In genomic region chr17:7295230-7296180, GRCh38 we compare ENCODE assay signal across 8 cellular contexts. TPM values are rescaled to one million over a fixed set of nuclear protein-coding genes. Genes with fewer than 3 reads are reported as not detected.
DNase-seq lines count a peak whose midpoint lies in the region; ATAC-seq and TF ChIP-seq lines count a peak whose summit lies in the region.

No MANE protein-coding gene starts in this region.

- intact Hi-C loops in left ventricle myocardium superior (cut with micrococcal nuclease) = loop anchor here (2.0 kb wide), 1 partner anchor 15 kb away; the partner anchor contains the start of gene SLC2A4
- intact Hi-C loops in lower lobe of right lung (cut with DNase I) = no loop called here

- DNase-seq in cardiac muscle cell (ENCODE audit: low read depth in 1 of 2, low spot score in 1 of 2) = no peak
- no peak for DNase-seq in left ventricle myocardium superior
- no peak for DNase-seq in lower lobe of right lung
- DNase-seq in upper lobe of left lung = no peak
- no peak for DNase-seq in DMS 273 treated with DMSO at 0.1 percent for 48 hours (lab: John Stamatoyannopoulos, UW)
- no peak for DNase-seq in OCI-M2 (lab: John Stamatoyannopoulos, UW; ENCODE audit: unreplicated experiment)

- H3K4me1 Mint-ChIP-seq in activated naive CD8-positive, alpha-beta T cell (ENCODE audit: low read depth) = peaks cover 23% of the 10 kb centered on the region

- peaks cover 41% of the 10 kb centered on the region for H3K4me1 ChIP-seq in cardiac muscle cell (ENCODE audit: low read depth)
- peaks cover 29% of the 10 kb centered on the region for H3K4me1 ChIP-seq in lower lobe of right lung
- H3K4me1 ChIP-seq in upper lobe of left lung = peaks cover 24 to 34% (median 25%) of the 10 kb centered on the region in 4 donors

- H3K9me3 Mint-ChIP-seq in activated naive CD8-positive, alpha-beta T cell (ENCODE audit: low read depth) = no peaks in the 10 kb centered on the region

- no peak for TF ChIP-seq CTCF in cardiac muscle cell (IDR thresholded peaks at IDR 0.05; ENCODE audit: low read depth, low read length)
- TF ChIP-seq CTCF in lower lobe of right lung (IDR thresholded peaks at IDR 0.05) = no peak
- TF ChIP-seq CTCF in upper lobe of left lung (IDR thresholded peaks at IDR 0.05) = no peak

- WGBS in upper lobe of left lung, 2 donors = 60 to 73% methylated on average over 33 to 38 of the region's 42 CpGs

- peak overlapping the region; percentile 50 for H3K27ac Mint-ChIP-seq in activated naive CD8-positive, alpha-beta T cell

- no peaks in the 10 kb centered on the region for H3K36me3 Mint-ChIP-seq in activated naive CD8-positive, alpha-beta T cell

- H3K27me3 ChIP-seq in cardiac muscle cell = peaks cover 4% of the 10 kb centered on the region
- peaks cover 49% of the 10 kb centered on the region for H3K27me3 ChIP-seq in lower lobe of right lung (ENCODE audit: low read depth)
- peaks cover 0 to 16% (median 15%) of the 10 kb centered on the region in 4 donors for H3K27me3 ChIP-seq in upper lobe of left lung

- peak overlapping the region; percentile 14 for H3K4me3 ChIP-seq in cardiac muscle cell
- peak overlapping the region; percentile 47 for H3K4me3 ChIP-seq in lower lobe of right lung
- peak overlapping the region in 3 of 4 donors; percentile 36 to 46 (median 41) for H3K4me3 ChIP-seq in upper lobe of left lung

- no peak for TF ChIP-seq EP300 in upper lobe of left lung (IDR thresholded peaks at IDR 0.05)

- peak overlapping the region; percentile 85 for H3K4me3 Mint-ChIP-seq in activated naive CD8-positive, alpha-beta T cell

- H3K27ac ChIP-seq in cardiac muscle cell (no peak overlapping the region), lower lobe of right lung (no peak overlapping the region), upper lobe of left lung (peak overlapping the region in 1 of 4 donors; percentile 30)

- H3K36me3 ChIP-seq in cardiac muscle cell (no peaks in the 10 kb centered on the region), lower lobe of right lung (no peaks in the 10 kb centered on the region), upper lobe of left lung (no peaks in the 10 kb centered on the region)

- H3K9me3 ChIP-seq in cardiac muscle cell (ENCODE audit: low read depth) = no peaks in the 10 kb centered on the region
- no peaks in the 10 kb centered on the region for H3K9me3 ChIP-seq in lower lobe of right lung
- H3K9me3 ChIP-seq in upper lobe of left lung = no peaks in the 10 kb centered on the region

- no peak for ATAC-seq in left ventricle myocardium superior
- no peak for ATAC-seq in lower lobe of right lung
- ATAC-seq in upper lobe of left lung (ENCODE audit: low FRiP score in 2 of 2) = no peak
- no peak for ATAC-seq in HG02623 (IDR thresholded peaks at IDR 0.05; ENCODE audit: unreplicated experiment)

- no peak for TF ChIP-seq POLR2A in upper lobe of left lung (IDR thresholded peaks at IDR 0.05)

- peaks cover 3% of the 10 kb centered on the region for H3K27me3 Mint-ChIP-seq in activated naive CD8-positive, alpha-beta T cell

RNA-seq across cellular contexts. Expression of gene YBX2, which starts 1.1 kb away (rescaled TPM):
- total RNA-seq in cardiac muscle cell (27.8 and 56.2 TPM in 2 replicates), left ventricle myocardium superior (0.77 TPM), lower lobe of right lung (0.41 TPM), upper lobe of left lung (1 to 10 TPM in 3 of 6 donors, under 1 TPM in 2, not detected in 1; 0.14 to 2.2 (median 1.2) TPM)
- polyA plus RNA-seq in cardiac muscle cell = 20.9 and 32.7 TPM in 2 replicates

RNA-seq across cellular contexts. Expression of gene EIF5A, which starts 11.9 kb away (rescaled TPM):
- total RNA-seq in cardiac muscle cell = 319 and 545 TPM in 2 replicates
- polyA plus RNA-seq in cardiac muscle cell = 719 and 988 TPM in 2 replicates
- total RNA-seq in left ventricle myocardium superior = 311 TPM
- total RNA-seq in lower lobe of right lung = 216 TPM
- 100 to 1,000 TPM in 5 of 6 donors, 10 to 100 TPM in 1; 84.9 to 303 (median 207) TPM for total RNA-seq in upper lobe of left lung

RNA-seq across cellular contexts. Expression of gene SLC2A4, which starts 14.0 kb away (rescaled TPM):
- total RNA-seq in cardiac muscle cell (36.3 and 42.6 TPM in 2 replicates), left ventricle myocardium superior (170 TPM), lower lobe of right lung (1.1 TPM), upper lobe of left lung (1 to 10 TPM; 1.0 to 5.2 (median 1.2) TPM)
- 23.4 and 32.7 TPM in 2 replicates for polyA plus RNA-seq in cardiac muscle cell

RNA-seq across cellular contexts. Expression of gene GPS2, which starts 19.7 kb away (rescaled TPM):
- total RNA-seq in cardiac muscle cell = 59.9 and 76.2 TPM in 2 replicates
- polyA plus RNA-seq in cardiac muscle cell = 68.7 and 97.4 TPM in 2 replicates
- 75.0 TPM for total RNA-seq in left ventricle myocardium superior
- total RNA-seq in lower lobe of right lung = 66.6 TPM
- total RNA-seq in upper lobe of left lung = 100 to 1,000 TPM in 2 of 6 donors, 10 to 100 TPM in 4; 55.2 to 109 (median 95.7) TPM

RNA-seq across cellular contexts. Expression of gene CLDN7, which starts 33.2 kb away (rescaled TPM):
- total RNA-seq in cardiac muscle cell = 0.32 and 0.51 TPM in 2 replicates
- polyA plus RNA-seq in cardiac muscle cell = 0.83 and 0.99 TPM in 2 replicates
- 1.8 TPM for total RNA-seq in left ventricle myocardium superior
- total RNA-seq in lower lobe of right lung = 98.7 TPM
- total RNA-seq in upper lobe of left lung = 100 to 1,000 TPM in 5 of 6 donors, 10 to 100 TPM in 1; 57.6 to 201 (median 137) TPM
